8 cellular contexts compared by ENCODE assay signal in the genomic region with DNA sequence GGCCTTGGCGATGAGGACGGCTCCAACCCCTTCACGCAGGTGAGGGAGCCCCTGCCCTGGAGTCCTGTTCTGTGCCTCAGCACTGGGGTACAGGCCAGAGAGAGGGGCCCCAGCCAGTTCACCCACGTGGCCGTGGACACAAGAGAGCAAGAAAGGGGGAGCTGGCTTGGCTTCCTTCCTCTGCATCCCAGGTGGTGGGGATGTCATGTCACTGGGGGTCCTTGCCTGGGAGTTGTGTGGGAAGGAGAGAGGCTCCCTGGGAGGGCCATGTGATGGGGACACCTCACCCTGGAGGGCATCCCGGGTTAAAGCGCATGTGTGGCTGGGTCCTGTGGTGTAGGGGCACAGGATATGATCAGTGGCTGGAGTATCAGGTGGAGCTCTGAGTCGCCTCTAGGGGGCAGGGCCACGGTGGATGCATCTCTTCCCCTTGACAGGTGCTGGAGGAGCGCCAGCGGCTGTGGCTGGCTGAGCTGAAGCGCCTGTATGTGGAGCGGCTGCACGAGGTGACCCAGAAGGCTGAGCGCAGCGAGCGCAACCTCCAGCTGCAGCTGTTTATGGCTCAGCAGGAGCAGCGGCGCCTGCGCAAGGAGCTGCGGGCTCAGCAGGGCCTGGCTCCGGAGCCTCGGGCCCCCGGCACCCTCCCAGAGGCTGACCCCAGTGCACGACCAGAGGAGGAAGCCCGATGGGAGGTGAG.
DNase-seq lines count a peak whose midpoint lies in the region; ATAC-seq and FAIRE-seq lines count a peak whose summit lies in the region.

No MANE protein-coding gene starts in this region.

- H3K36me3 Mint-ChIP-seq in activated naive CD8-positive, alpha-beta T cell treated with anti-CD3 and anti-CD28 coated beads, Interleukin-2, amount 50 U/mL, for 24 hours (ENCODE audit: low read depth): no peaks in the 10 kb centered on the region

- H3K27me3 Mint-ChIP-seq in activated naive CD8-positive, alpha-beta T cell treated with anti-CD3 and anti-CD28 coated beads, Interleukin-2, amount 50 U/mL, for 24 hours: no peaks in the 10 kb centered on the region

- H3K4me1 Mint-ChIP-seq in activated naive CD8-positive, alpha-beta T cell treated with anti-CD3 and anti-CD28 coated beads, Interleukin-2, amount 50 U/mL, for 24 hours: peaks cover 41% of the 10 kb centered on the region

- peak; percentile 87 for ATAC-seq in HG02798 (IDR thresholded peaks at IDR 0.05; ENCODE audit: poor library complexity, unreplicated experiment)
- ATAC-seq in activated naive CD8-positive, alpha-beta T cell treated with anti-CD3 and anti-CD28 coated beads, Interleukin-2, amount 50 U/mL, for 24 hours: peak; percentile 84

- DNase-seq in GM18507 (ENCODE audit: extremely low spot score, insufficient read length, low read depth): peak; percentile 76
- peak; percentile 78 to 94 (median 94) for DNase-seq in NCI-H1417 (lab: John Stamatoyannopoulos, UW)
- DNase-seq in T-helper 1 cell: peak; percentile 67 to 85 (median 79)
- peak; percentile 81 for DNase-seq in activated naive CD8-positive, alpha-beta T cell treated with anti-CD3 and anti-CD28 coated beads, Interleukin-2, amount 50 U/mL, for 24 hours
- DNase-seq in iris pigment epithelial cell (ENCODE audit: low read depth): peak; percentile 49
- DNase-seq in stimulated activated CD4-positive, alpha-beta T cell treated with anti-CD3 and anti-CD28 coated beads, Interleukin-1b, Interleukin-23, amount 100 ng/mL, for 24 hours (ENCODE audit: low read depth in 4 of 4, low spot score in 1 of 4): peak in 3 of 4 experiments; percentile 47 to 71 (median 61)
- DNase-seq in HTR-8/SVneo (ENCODE audit: insufficient read length, low spot score): no peak

- H3K9me3 Mint-ChIP-seq in activated naive CD8-positive, alpha-beta T cell treated with anti-CD3 and anti-CD28 coated beads, Interleukin-2, amount 50 U/mL, for 24 hours: no peaks in the 10 kb centered on the region

- FAIRE-seq in GM18507 (lab: Jason Lieb, UNC) (peak; percentile 95), HTR-8/SVneo (lab: Jason Lieb, UNC) (no peak)

- H3K27ac Mint-ChIP-seq in activated naive CD8-positive, alpha-beta T cell treated with anti-CD3 and anti-CD28 coated beads, Interleukin-2, amount 50 U/mL, for 24 hours: no peak overlapping the region

- no peak overlapping the region for H3K4me3 Mint-ChIP-seq in activated naive CD8-positive, alpha-beta T cell treated with anti-CD3 and anti-CD28 coated beads, Interleukin-2, amount 50 U/mL, for 24 hours
